Comparison of ENCODE assay signal across 8 cellular contexts in genomic region chr12:50057000-50057841, GRCh38. TPM values are rescaled to one million over a fixed set of nuclear protein-coding genes. Genes with fewer than 3 reads are reported as not detected.
A peak's percentile ranks its signal among the peaks of the same experiment; 100 is the strongest.
DNase-seq lines count a peak whose midpoint lies in the region; ATAC-seq and TF ChIP-seq lines count a peak whose summit lies in the region.

Gene ASIC1 (plus strand): TSS chr12:50057596. CDS start chr12:50058767, 1,171 bp downstream.

- POLR2A ChIA-PET in activated CD4-positive, alpha-beta T cell treated with anti-CD3 and anti-CD28 coated beads for 36 hours (lab: Charles Lee), result interaction anchor here (0.6 kb wide), 3 partner anchors 54 to 834 kb away, joined by 3 read pairs; no protein-coding TSS in a partner anchor

- peak; percentile 26 for DNase-seq in GM12865 (ENCODE audit: low read depth)
- peak; percentile 73 for DNase-seq in NCI-H146 treated with DMSO at 0.1 percent for 48 hours (lab: John Stamatoyannopoulos, UW; ENCODE audit: unreplicated experiment)
- peak; percentile 75 for DNase-seq in activated CD4-positive, alpha-beta T cell treated with anti-CD3 and anti-CD28 coated beads for 36 hours
- peak; percentile 28 for DNase-seq in dedifferentiated amniotic fluid mesenchymal stem cell (ENCODE audit: extremely low spot score)
- DNase-seq in left lobe of liver (ENCODE audit: low spot score), result peak; percentile 75
- peak; percentile 32 to 39 for DNase-seq in stimulated activated CD4-positive, alpha-beta T cell treated with anti-CD3 and anti-CD28 coated beads, Interleukin-15, amount 100 ng/mL, for 48 hours (ENCODE audit: low read depth in 2 of 2)

- H3K4me3 ChIP-seq in GM12865 (ENCODE audit: low read depth, low read length), result peak within 1 kb of the TSS; percentile 37

- peak; percentile 54 for ATAC-seq in activated CD4-positive, alpha-beta T cell treated with anti-CD3 and anti-CD28 coated beads for 36 hours
- ATAC-seq in left lobe of liver (peak; percentile 87), GM21825 (IDR thresholded peaks at IDR 0.05; ENCODE audit: unreplicated experiment) (no peak), HG02885 (IDR thresholded peaks at IDR 0.05; ENCODE audit: poor library complexity, unreplicated experiment) (no peak)

- H3K4me1 Mint-ChIP-seq in activated CD4-positive, alpha-beta T cell treated with anti-CD3 and anti-CD28 coated beads for 36 hours, result peaks cover 33% of the 10 kb centered on the region

- H3K36me3 Mint-ChIP-seq in activated CD4-positive, alpha-beta T cell treated with anti-CD3 and anti-CD28 coated beads for 36 hours (ENCODE audit: low read depth), result peaks cover 4% of the 10 kb centered on the region

- no peak for TF ChIP-seq CTCF in GM12865 (IDR thresholded peaks at IDR 0.05; ENCODE audit: insufficient read depth, low read depth, low read length, missing control alignments)

- no peaks in the 10 kb centered on the region for H3K9me3 Mint-ChIP-seq in activated CD4-positive, alpha-beta T cell treated with anti-CD3 and anti-CD28 coated beads for 36 hours (ENCODE audit: low read depth)

- H3K4me3 Mint-ChIP-seq in activated CD4-positive, alpha-beta T cell treated with anti-CD3 and anti-CD28 coated beads for 36 hours, result peak within 1 kb of the TSS; percentile 85

- H3K27ac Mint-ChIP-seq in activated CD4-positive, alpha-beta T cell treated with anti-CD3 and anti-CD28 coated beads for 36 hours, result peak within 1 kb of the TSS; percentile 64

- CTCF ChIA-PET in activated CD4-positive, alpha-beta T cell treated with anti-CD3 and anti-CD28 coated beads for 36 hours (lab: Charles Lee), result interaction anchor here (0.7 to 6.2 kb wide), 11 partner anchors 9 to 279 kb away, joined by 3 to 135 read pairs (median 17); no protein-coding TSS in a partner anchor

- intact Hi-C loops in activated CD4-positive, alpha-beta T cell treated with anti-CD3 and anti-CD28 coated beads for 36 hours (cut with DNase I, micrococcal nuclease), result loop anchor here (1.0 to 10.0 kb wide), 6 partner anchors 18 to 280 kb away; partner anchors contain the start of gene RACGAP1 (in 1 of the 2)

- H3K27me3 Mint-ChIP-seq in activated CD4-positive, alpha-beta T cell treated with anti-CD3 and anti-CD28 coated beads for 36 hours, result peaks cover 30% of the 10 kb centered on the region

RNA-seq across cellular contexts. Expression of gene ASIC1, which starts in this region (rescaled TPM):
- 1 to 10 TPM; 7.3 to 8.0 TPM for total RNA-seq in activated CD4-positive, alpha-beta T cell treated with anti-CD3 and anti-CD28 coated beads for 36 hours
- 0.28 TPM for total RNA-seq in left lobe of liver

Comparison
In these comparisons a context has a peak if more than half of its experiments do, and no peak if none do; other contexts are left out.
1. Peak in DNase-seq and ATAC-seq in left lobe of liver; RNA of the gene not detected or under 1 TPM.